17 cellular contexts compared by ENCODE assay signal in genomic region chr12:26825459-26826016, GRCh38.
"Had no signal": no experiment of that assay in that cellular context is flagged by ENCODE, and none has a peak within 500 bp of the region (broad histone marks: within the 10 kb centered on the region; RNA-seq: fewer than 3 reads in every experiment).

No MANE protein-coding gene starts in this region.

- H3K27ac ChIP-seq: thoracic aorta, upper lobe of right lung had no signal

- H3K27ac Mint-ChIP-seq: activated B cell treated with CpG ODN at 0.5 μM for 24 hours; activated CD8-positive, alpha-beta T cell treated with anti-CD3 and anti-CD28 coated beads, Interleukin-2, amount 10 ng/mL, durations not matched to agents 7 days and 5 days; activated T-cell treated with anti-CD3 and anti-CD28 coated beads, Interleukin-2, amount 50 U/mL, for 24 hours; mesothelial cell of epicardium; stimulated activated naive B cell treated with anti-CD40 and anti-IgM and Interleukin-4, amounts not matched to agents 10 μg/mL and 1 μg/mL and 100 μg/mL, for 72 hours had no signal

- H3K4me3 ChIP-seq: lung, thoracic aorta, upper lobe of right lung had no signal

- DNase-seq: activated B cell treated with CpG ODN at 0.5 μM for 24 hours; activated CD4-positive, alpha-beta T cell treated with anti-CD3 and anti-CD28 coated beads for 48 hours; activated CD8-positive, alpha-beta T cell treated with anti-CD3 and anti-CD28 coated beads, Interleukin-2, amount 10 ng/mL, durations not matched to agents 7 days and 5 days; activated effector memory CD4-positive, alpha-beta T cell treated with Interleukin-2 at 50 U/mL for 16 hours; activated naive CD4-positive, alpha-beta T cell treated with anti-CD3 and anti-CD28 coated beads, Interleukin-2, amount 50 U/mL, for 16 hours; activated T-cell treated with anti-CD3 and anti-CD28 coated beads, Interleukin-2, amount 50 U/mL, for 24 hours; cerebellar nuclear complex; effector CD4-positive, alpha-beta T cell; hypothalamus; occipital lobe; posterior cingulate gyrus; retina; stimulated activated naive B cell treated with anti-CD40 and anti-IgM and Interleukin-4, amounts not matched to agents 10 μg/mL and 1 μg/mL and 100 μg/mL, for 72 hours; upper lobe of right lung had no signal

- ATAC-seq: activated CD8-positive, alpha-beta T cell treated with anti-CD3 and anti-CD28 coated beads, Interleukin-2, amount 10 ng/mL, durations not matched to agents 7 days and 5 days; stimulated activated naive B cell treated with anti-CD40 and anti-IgM and Interleukin-4, amounts not matched to agents 10 μg/mL and 1 μg/mL and 100 μg/mL, for 72 hours; upper lobe of right lung had no signal

- H3K27me3 ChIP-seq: upper lobe of right lung had no signal

- H3K9me3 ChIP-seq: thoracic aorta, upper lobe of right lung had no signal

- H3K36me3 ChIP-seq: thoracic aorta, upper lobe of right lung had no signal

- H3K4me3 Mint-ChIP-seq: activated B cell treated with CpG ODN at 0.5 μM for 24 hours; activated CD8-positive, alpha-beta T cell treated with anti-CD3 and anti-CD28 coated beads, Interleukin-2, amount 10 ng/mL, durations not matched to agents 7 days and 5 days; activated T-cell treated with anti-CD3 and anti-CD28 coated beads, Interleukin-2, amount 50 U/mL, for 24 hours; mesothelial cell of epicardium; stimulated activated naive B cell treated with anti-CD40 and anti-IgM and Interleukin-4, amounts not matched to agents 10 μg/mL and 1 μg/mL and 100 μg/mL, for 72 hours had no signal

- H3K27me3 Mint-ChIP-seq: activated B cell treated with CpG ODN at 0.5 μM for 24 hours; activated T-cell treated with anti-CD3 and anti-CD28 coated beads, Interleukin-2, amount 50 U/mL, for 24 hours; stimulated activated naive B cell treated with anti-CD40 and anti-IgM and Interleukin-4, amounts not matched to agents 10 μg/mL and 1 μg/mL and 100 μg/mL, for 72 hours had no signal

- H3K9me3 Mint-ChIP-seq: activated B cell treated with CpG ODN at 0.5 μM for 24 hours; activated T-cell treated with anti-CD3 and anti-CD28 coated beads, Interleukin-2, amount 50 U/mL, for 24 hours; mesothelial cell of epicardium; stimulated activated naive B cell treated with anti-CD40 and anti-IgM and Interleukin-4, amounts not matched to agents 10 μg/mL and 1 μg/mL and 100 μg/mL, for 72 hours had no signal
